In genomic region chr4:97665553-97665952, GRCh38 we compare ENCODE assay signal across 18 cellular contexts.
"Had no signal": no experiment of that assay in that cellular context is flagged by ENCODE, and none has a peak within 500 bp of the region (broad histone marks: within the 10 kb centered on the region; RNA-seq: fewer than 3 reads in every experiment).

No MANE protein-coding gene starts in this region.

- ATAC-seq: foreskin keratinocyte, gastroesophageal sphincter, heart right ventricle, left cardiac atrium, left lung, left ventricle myocardium superior, mucosa of descending colon had no signal

- H3K4me3 ChIP-seq: coronary artery, dorsolateral prefrontal cortex, esophagus muscularis mucosa, gastroesophageal sphincter, heart right ventricle, left lung, lower lobe of right lung, mucosa of descending colon had no signal

- H3K27ac Mint-ChIP-seq: mesothelial cell of epicardium had no signal

- H3K36me3 ChIP-seq: esophagus muscularis mucosa, gastroesophageal sphincter, heart right ventricle, left lung, lower lobe of right lung had no signal

- H3K27me3 ChIP-seq: dorsolateral prefrontal cortex, esophagus muscularis mucosa, foreskin keratinocyte, gastroesophageal sphincter, heart right ventricle, left lung had no signal

- H3K9me3 ChIP-seq: gastroesophageal sphincter, lower lobe of right lung had no signal

- H3K27ac ChIP-seq: coronary artery, dorsolateral prefrontal cortex, esophagus muscularis mucosa, foreskin keratinocyte, gastroesophageal sphincter, heart right ventricle, left lung, lower lobe of right lung had no signal

- H3K4me3 Mint-ChIP-seq: mesothelial cell of epicardium had no signal

- DNase-seq: cerebellar nuclear complex; dermis blood vessel endothelial cell; dorsolateral prefrontal cortex; effector CD4-positive, alpha-beta T cell; effector memory CD4-positive, alpha-beta T cell; foreskin keratinocyte; heart right ventricle; hippocampal formation; left cardiac atrium; left ventricle myocardium superior; lower lobe of right lung; mesenchymal stem cell had no signal

- H3K4me1 ChIP-seq: esophagus muscularis mucosa, foreskin keratinocyte, gastroesophageal sphincter, heart right ventricle, left lung, lower lobe of right lung had no signal

- H3K9me3 Mint-ChIP-seq: mesothelial cell of epicardium had no signal
